In the genomic region with DNA sequence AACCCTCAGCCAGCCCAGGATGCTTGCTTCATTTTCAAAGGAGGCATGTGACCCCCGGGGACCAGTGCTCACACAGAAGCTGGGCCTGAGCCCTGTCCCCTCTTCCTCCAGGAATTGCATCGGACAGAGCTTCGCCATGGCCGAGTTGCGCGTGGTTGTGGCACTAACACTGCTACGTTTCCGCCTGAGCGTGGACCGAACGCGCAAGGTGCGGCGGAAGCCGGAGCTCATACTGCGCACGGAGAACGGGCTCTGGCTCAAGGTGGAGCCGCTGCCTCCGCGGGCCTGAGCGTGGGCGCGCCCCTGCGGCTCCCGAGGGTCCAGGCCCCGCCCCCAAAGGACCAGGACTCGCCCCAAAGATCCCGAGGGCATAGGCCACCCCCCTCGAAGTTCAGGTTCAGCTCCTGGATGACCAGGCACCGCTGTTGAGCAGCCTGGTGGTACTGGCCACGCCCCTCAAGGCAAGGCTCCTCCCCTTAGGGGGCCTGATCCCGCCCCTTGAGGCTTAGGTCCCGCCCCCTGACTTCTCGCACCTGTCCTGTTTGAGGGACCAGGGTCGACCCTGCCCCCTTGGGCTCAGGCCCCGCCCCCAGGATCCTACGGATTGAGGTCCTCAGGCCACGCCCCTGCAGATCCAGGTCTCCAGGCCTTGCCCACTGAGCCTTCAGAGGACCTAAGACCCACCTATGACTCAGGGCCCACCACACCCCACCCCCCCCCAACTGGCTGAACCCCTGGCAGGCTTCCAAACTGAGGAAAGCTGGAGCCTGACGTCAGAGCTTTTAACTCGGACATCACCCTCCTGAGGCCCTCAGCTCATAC, we compare ENCODE assay signal across 8 cellular contexts. TPM values are rescaled to one million over a fixed set of nuclear protein-coding genes. Genes with fewer than 3 reads are reported as not detected.
DNase-seq lines count a peak whose midpoint lies in the region; ATAC-seq, FAIRE-seq and TF ChIP-seq lines count a peak whose summit lies in the region.

No MANE protein-coding gene starts in this region.

- H3K4me3 Mint-ChIP-seq in activated CD4-positive, alpha-beta memory T cell treated with anti-CD3 and anti-CD28 coated beads, Interleukin-2, amount 10 ng/mL, durations not matched to agents 7 days and 5 days = peak overlapping the region; percentile 72

- H3K4me3 ChIP-seq in esophagus muscularis mucosa (peak overlapping the region; percentile 35 to 54 (median 41)), skin epidermis (peak overlapping the region; percentile 15 to 38 (median 22))

- no peak for TF ChIP-seq POLR2A in esophagus muscularis mucosa (IDR thresholded peaks at IDR 0.05; ENCODE audit: low read depth)

- no peak for TF ChIP-seq EP300 in esophagus muscularis mucosa (IDR thresholded peaks at IDR 0.05)

- DNase-seq in AG08396 (ENCODE audit: low spot score) = peak; percentile 44
- peak; percentile 51 for DNase-seq in HTR-8/SVneo (ENCODE audit: insufficient read length, low spot score)
- DNase-seq in activated CD4-positive, alpha-beta memory T cell treated with anti-CD3 and anti-CD28 coated beads, Interleukin-2, amount 10 ng/mL, durations not matched to agents 7 days and 5 days = peak; percentile 76
- no peak for DNase-seq in esophagus muscularis mucosa (ENCODE audit: extremely low spot score)
- DNase-seq in AML-193 (lab: John Stamatoyannopoulos, UW) = no peak
- DNase-seq in cerebellar nuclear complex (lab: John Stamatoyannopoulos, UW) = no peak

- no peak for ATAC-seq in HG02798 (IDR thresholded peaks at IDR 0.05; ENCODE audit: poor library complexity, unreplicated experiment)

- POLR2A ChIA-PET in activated CD4-positive, alpha-beta memory T cell treated with anti-CD3 and anti-CD28 coated beads, Interleukin-2, amount 10 ng/mL, durations not matched to agents 7 days and 5 days (lab: Charles Lee) = interaction anchor here (0.8 to 7.2 kb wide), 11 partner anchors 20 to 172 kb away, joined by 3 to 101 read pairs (median 5); a partner anchor contains a TSS

- WGBS in esophagus muscularis mucosa = 3% methylated on average over 13 of the region's 41 CpGs

- H3K27me3 ChIP-seq in esophagus muscularis mucosa = peaks cover 0 to 87% (median 8%) of the 10 kb centered on the region in 4 donors

- no peaks in the 10 kb centered on the region for H3K9me3 ChIP-seq in esophagus muscularis mucosa

- CTCF ChIA-PET in activated CD4-positive, alpha-beta memory T cell treated with anti-CD3 and anti-CD28 coated beads, Interleukin-2, amount 10 ng/mL, durations not matched to agents 7 days and 5 days (lab: Charles Lee) = interaction anchor here (1.0 to 6.9 kb wide), 6 partner anchors 12 to 172 kb away, joined by 4 to 242 read pairs (median 4); a partner anchor contains a TSS

- H3K4me1 ChIP-seq in esophagus muscularis mucosa = peaks cover 12 to 26% (median 24%) of the 10 kb centered on the region in 4 donors

- H3K36me3 ChIP-seq in esophagus muscularis mucosa = no peaks in the 10 kb centered on the region

- TF ChIP-seq CTCF in esophagus muscularis mucosa (IDR thresholded peaks at IDR 0.05) = no peak

- peaks cover 5% of the 10 kb centered on the region for H3K27me3 Mint-ChIP-seq in activated CD4-positive, alpha-beta memory T cell treated with anti-CD3 and anti-CD28 coated beads, Interleukin-2, amount 10 ng/mL, durations not matched to agents 7 days and 5 days

- H3K27ac ChIP-seq in esophagus muscularis mucosa (replicated peaks in 1 of 4) = no peak overlapping the region
- peak overlapping the region in 6 of 21 experiments; percentile 0 to 72 (median 24) for H3K27ac ChIP-seq in skin epidermis

- H3K27ac Mint-ChIP-seq in activated CD4-positive, alpha-beta memory T cell treated with anti-CD3 and anti-CD28 coated beads, Interleukin-2, amount 10 ng/mL, durations not matched to agents 7 days and 5 days = peak overlapping the region; percentile 53

- no peaks in the 10 kb centered on the region for H3K36me3 Mint-ChIP-seq in activated CD4-positive, alpha-beta memory T cell treated with anti-CD3 and anti-CD28 coated beads, Interleukin-2, amount 10 ng/mL, durations not matched to agents 7 days and 5 days (ENCODE audit: low read depth)

- intact Hi-C loops in esophagus muscularis mucosa (cut with DNase I) = no loop called here

- no peak for FAIRE-seq in HTR-8/SVneo (lab: Jason Lieb, UNC)

- peaks cover 32% of the 10 kb centered on the region for H3K4me1 Mint-ChIP-seq in activated CD4-positive, alpha-beta memory T cell treated with anti-CD3 and anti-CD28 coated beads, Interleukin-2, amount 10 ng/mL, durations not matched to agents 7 days and 5 days

- no peaks in the 10 kb centered on the region for H3K9me3 Mint-ChIP-seq in activated CD4-positive, alpha-beta memory T cell treated with anti-CD3 and anti-CD28 coated beads, Interleukin-2, amount 10 ng/mL, durations not matched to agents 7 days and 5 days

RNA-seq across cellular contexts. Expression of a gene that starts 43.1 kb away (rescaled TPM):
- 1 to 10 TPM; 1.4 TPM for total RNA-seq in activated CD4-positive, alpha-beta memory T cell treated with anti-CD3 and anti-CD28 coated beads, Interleukin-2, amount 10 ng/mL, durations not matched to agents 7 days and 5 days
- not detected for total RNA-seq in esophagus muscularis mucosa

Comparison
In these comparisons a context has a peak if more than half of its experiments do, and no peak if none do; other contexts are left out.
1. DNase-seq: peak in AG08396 (single experiment), HTR-8/SVneo (single experiment) and activated CD4-positive, alpha-beta memory T cell treated with anti-CD3 and anti-CD28 coated beads, Interleukin-2, amount 10 ng/mL, durations not matched to agents 7 days and 5 days (single experiment); none in esophagus muscularis mucosa (single experiment), AML-193 (0 of 2) and cerebellar nuclear complex (0 of 2).